Comparison of ENCODE assay signal across 1 cellular context in genomic region chr22:46262449-46263207, GRCh38.
TF ChIP-seq lines count a peak whose summit lies in the region.

No MANE protein-coding gene starts in this region.

TF ChIP-seq in WTC11, 78 proteins besides CTCF, POLR2A, EP300 and RAD21 (continued from another document and continues in another):
- TF ChIP-seq AFF4 (CRISPR knock-in tag; IDR thresholded peaks at IDR 0.05; ENCODE audit: borderline replicate concordance) (peak; percentile 58; the same call in 1 of the 2 replicates), ZNF423 (CRISPR knock-in tag; IDR thresholded peaks at IDR 0.05) (no peak), ZNF281 (CRISPR knock-in tag; IDR thresholded peaks at IDR 0.05) (peak; percentile 92), CREB1 (CRISPR knock-in tag; IDR thresholded peaks at IDR 0.05) (peak; percentile 90), AR (CRISPR knock-in tag; IDR thresholded peaks at IDR 0.05) (no peak), TEAD1 (CRISPR knock-in tag; IDR thresholded peaks at IDR 0.05) (peak; percentile 95), ZNF416 (CRISPR knock-in tag; IDR thresholded peaks at IDR 0.05) (no peak), NR2C2 (CRISPR knock-in tag; IDR thresholded peaks at IDR 0.05) (peak; percentile 77), KAT7 (CRISPR knock-in tag; IDR thresholded peaks at IDR 0.05; ENCODE audit: borderline replicate concordance) (no peak), NR3C1 (CRISPR knock-in tag; conservative IDR thresholded peaks at IDR 0.05; ENCODE audit: low read depth) (no peak), ZMAT4 (CRISPR knock-in tag; IDR thresholded peaks at IDR 0.05) (no peak), MYBL2 (CRISPR knock-in tag; IDR thresholded peaks at IDR 0.05) (peak; percentile 84; the same call in 1 of the 2 replicates), NFATC4 (CRISPR knock-in tag; IDR thresholded peaks at IDR 0.05) (no peak), HMGXB4 (CRISPR knock-in tag; IDR thresholded peaks at IDR 0.05) (peak; percentile 92), USF2 (CRISPR knock-in tag; IDR thresholded peaks at IDR 0.05) (no peak), CBFB (CRISPR knock-in tag; IDR thresholded peaks at IDR 0.05; ENCODE audit: low read depth) (no peak), ZNF512 (CRISPR knock-in tag; IDR thresholded peaks at IDR 0.05; ENCODE audit: borderline replicate concordance) (no peak), ERG (CRISPR knock-in tag; IDR thresholded peaks at IDR 0.05) (no peak), ZBTB21 (CRISPR knock-in tag; IDR thresholded peaks at IDR 0.05; ENCODE audit: borderline replicate concordance) (peak; percentile 92; the same call in 1 of the 2 replicates), E2F5 (CRISPR knock-in tag; IDR thresholded peaks at IDR 0.05) (0 out of 2 replicates have a peak, but pooled peaks have one; percentile 59), ZNF121 (CRISPR knock-in tag; IDR thresholded peaks at IDR 0.05) (peak; percentile 78; the same call in 1 of the 2 replicates), FOXK1 (CRISPR knock-in tag; IDR thresholded peaks at IDR 0.05) (peak; percentile 97; the same call in 1 of the 2 replicates), ZNF425 (CRISPR knock-in tag; conservative IDR thresholded peaks at IDR 0.05) (no peak), NR1H2 (CRISPR knock-in tag; IDR thresholded peaks at IDR 0.05) (no peak), JAZF1 (CRISPR knock-in tag; IDR thresholded peaks at IDR 0.05) (no peak), USF1 (CRISPR knock-in tag; IDR thresholded peaks at IDR 0.05) (peak; percentile 66; the same call in 1 of the 2 replicates), FOXJ3 (CRISPR knock-in tag; IDR thresholded peaks at IDR 0.05; ENCODE audit: borderline replicate concordance) (no peak), ELF4 (CRISPR knock-in tag; IDR thresholded peaks at IDR 0.05; ENCODE audit: low read depth) (peak; percentile 76), NFYB (CRISPR knock-in tag; conservative IDR thresholded peaks at IDR 0.05; ENCODE audit: low read depth) (peak; percentile 44; the same call in 1 of the 2 replicates), EMX1 (CRISPR knock-in tag; IDR thresholded peaks at IDR 0.05) (0 out of 2 replicates have a peak, but pooled peaks have one; percentile 68), GTF2I (CRISPR knock-in tag; conservative IDR thresholded peaks at IDR 0.05) (no peak), E2F1 (CRISPR knock-in tag; IDR thresholded peaks at IDR 0.05) (peak; percentile 97), PREB (CRISPR knock-in tag; IDR thresholded peaks at IDR 0.05; ENCODE audit: borderline replicate concordance) (no peak)
